8 cellular contexts compared by ENCODE assay signal in the genomic region with DNA sequence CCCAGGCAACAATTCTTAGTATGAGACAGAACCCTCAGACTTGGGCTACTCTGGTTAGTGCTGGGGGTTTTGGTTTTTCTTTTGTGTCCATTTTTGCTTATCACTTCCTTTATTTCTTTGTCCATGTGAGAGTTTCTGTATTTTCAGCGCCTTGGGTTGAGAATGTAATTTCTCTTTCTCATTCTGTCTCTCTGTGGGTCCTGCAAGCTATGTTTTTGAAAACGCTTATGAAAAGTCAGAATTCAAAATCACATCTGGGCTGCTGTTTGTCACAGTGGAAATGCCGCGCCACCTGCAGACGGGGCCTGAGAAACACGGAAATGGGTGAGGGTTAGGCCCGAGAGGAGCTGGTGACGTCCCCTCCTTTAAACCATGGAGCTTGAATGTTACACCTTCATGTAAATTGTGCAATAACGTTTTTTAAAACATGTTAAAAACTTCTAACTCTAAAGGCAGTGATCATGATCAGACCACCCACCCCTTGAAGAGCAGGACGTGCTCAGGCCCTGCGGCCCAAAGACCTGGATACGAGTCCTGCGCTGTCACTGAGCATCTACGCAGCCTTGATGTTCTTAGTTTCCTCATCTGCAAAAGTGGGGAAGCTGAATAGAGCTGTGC. TPM values are rescaled to one million over a fixed set of nuclear protein-coding genes. Genes with fewer than 3 reads are reported as not detected.
DNase-seq lines count a peak whose midpoint lies in the region; ATAC-seq and TF ChIP-seq lines count a peak whose summit lies in the region.

No MANE protein-coding gene starts in this region.

- intact Hi-C loops in stomach (cut with DNase I; ENCODE audit: low total_unique reads): no loop called here

- peaks cover 10% of the 10 kb centered on the region for H3K4me1 Mint-ChIP-seq in activated CD4-positive, alpha-beta T cell treated with anti-CD3 and anti-CD28 coated beads, Interleukin-2, amount 10 ng/mL, durations not matched to agents 7 days and 5 days

- peaks cover 68 to 100% (median 90%) of the 10 kb centered on the region in 4 donors for H3K4me1 ChIP-seq in stomach

- POLR2A ChIA-PET in activated CD4-positive, alpha-beta T cell treated with anti-CD3 and anti-CD28 coated beads, Interleukin-2, amount 10 ng/mL, durations not matched to agents 7 days and 5 days (lab: Charles Lee): interaction anchor here (0.6 kb wide), 1 partner anchor 123 kb away, joined by 7 read pairs; no protein-coding TSS in a partner anchor

- no peaks in the 10 kb centered on the region for H3K27me3 ChIP-seq in stomach

- no peak for TF ChIP-seq POLR2A in stomach (IDR thresholded peaks at IDR 0.05)

- no peaks in the 10 kb centered on the region for H3K9me3 Mint-ChIP-seq in activated CD4-positive, alpha-beta T cell treated with anti-CD3 and anti-CD28 coated beads, Interleukin-2, amount 10 ng/mL, durations not matched to agents 7 days and 5 days

- H3K36me3 Mint-ChIP-seq in activated CD4-positive, alpha-beta T cell treated with anti-CD3 and anti-CD28 coated beads, Interleukin-2, amount 10 ng/mL, durations not matched to agents 7 days and 5 days (ENCODE audit: low read depth): no peaks in the 10 kb centered on the region

- peaks cover 4% of the 10 kb centered on the region for H3K27me3 Mint-ChIP-seq in activated CD4-positive, alpha-beta T cell treated with anti-CD3 and anti-CD28 coated beads, Interleukin-2, amount 10 ng/mL, durations not matched to agents 7 days and 5 days

- H3K4me3 Mint-ChIP-seq in activated CD4-positive, alpha-beta T cell treated with anti-CD3 and anti-CD28 coated beads, Interleukin-2, amount 10 ng/mL, durations not matched to agents 7 days and 5 days: no peak overlapping the region

- WGBS in stomach, 5 donors: 80 to 83% (median 81%) methylated on average over 14 of the region's 14 CpGs

- peak; percentile 59 for DNase-seq in activated CD4-positive, alpha-beta T cell treated with anti-CD3 and anti-CD28 coated beads, Interleukin-2, amount 10 ng/mL, durations not matched to agents 7 days and 5 days
- no peak for DNase-seq in activated CD4-positive, alpha-beta T cell treated with anti-CD3 and anti-CD28 coated beads, Interleukin-2, amount 50 U/mL, for 1 hour
- peak; percentile 31 for DNase-seq in MV-4-11 (lab: John Stamatoyannopoulos, UW)
- DNase-seq in germinal center (ENCODE audit: low spot score): peak; percentile 68
- no peak for DNase-seq in stomach
- no peak for DNase-seq in NCI-H82 (lab: John Stamatoyannopoulos, UW)
- no peak for DNase-seq in NCI-H1694 treated with DMSO at 0.1 percent for 48 hours (lab: John Stamatoyannopoulos, UW)

- CTCF ChIA-PET in activated CD4-positive, alpha-beta T cell treated with anti-CD3 and anti-CD28 coated beads, Interleukin-2, amount 10 ng/mL, durations not matched to agents 7 days and 5 days (lab: Charles Lee): interaction anchor here (0.6 to 1.4 kb wide), 8 partner anchors 9 to 537 kb away, joined by 3 to 4 read pairs (median 4); no protein-coding TSS in a partner anchor

- ATAC-seq in HG03135 (IDR thresholded peaks at IDR 0.05; ENCODE audit: unreplicated experiment): no peak

- H3K27ac ChIP-seq in stomach: peak overlapping the region in 4 of 5 donors; percentile 66 to 79 (median 77)

- no peak overlapping the region for H3K27ac Mint-ChIP-seq in activated CD4-positive, alpha-beta T cell treated with anti-CD3 and anti-CD28 coated beads, Interleukin-2, amount 10 ng/mL, durations not matched to agents 7 days and 5 days

- H3K4me3 ChIP-seq in stomach: no peak overlapping the region

- H3K9me3 ChIP-seq in stomach: no peaks in the 10 kb centered on the region

- no peak for TF ChIP-seq EP300 in stomach (IDR thresholded peaks at IDR 0.05)

- TF ChIP-seq CTCF in stomach (IDR thresholded peaks at IDR 0.05): no peak

- no peaks in the 10 kb centered on the region for H3K36me3 ChIP-seq in stomach

RNA-seq across cellular contexts. Expression of gene JDP2, which starts 26.1 kb away (rescaled TPM):
- 1 to 10 TPM in 1 of 2 experiments, under 1 TPM in 1; 0.99 to 1.6 TPM for total RNA-seq in activated CD4-positive, alpha-beta T cell treated with anti-CD3 and anti-CD28 coated beads, Interleukin-2, amount 10 ng/mL, durations not matched to agents 7 days and 5 days
- total RNA-seq in stomach: 100 to 1,000 TPM in 1 of 5 donors, 10 to 100 TPM in 4; 10.3 to 145 (median 21.6) TPM
- polyA plus RNA-seq in stomach: 10 to 100 TPM; 18.5 to 82.5 (median 41.5) TPM

Comparison
In these comparisons a context has a peak if more than half of its experiments do, and no peak if none do; other contexts are left out.
1. DNase-seq: peak in activated CD4-positive, alpha-beta T cell treated with anti-CD3 and anti-CD28 coated beads, Interleukin-2, amount 10 ng/mL, durations not matched to agents 7 days and 5 days (single experiment), MV-4-11 (single experiment) and germinal center (single experiment); none in activated CD4-positive, alpha-beta T cell treated with anti-CD3 and anti-CD28 coated beads, Interleukin-2, amount 50 U/mL, for 1 hour (single experiment), stomach (single experiment), NCI-H82 (single experiment) and NCI-H1694 treated with DMSO at 0.1 percent for 48 hours (single experiment).
2. RNA of gene JDP2, which starts 26.1 kb away (total RNA-seq): 10.3 to 145 TPM in stomach; 0.99 to 1.6 TPM in activated CD4-positive, alpha-beta T cell treated with anti-CD3 and anti-CD28 coated beads, Interleukin-2, amount 10 ng/mL, durations not matched to agents 7 days and 5 days; every median in the first group is over 4 times any median in the second.